ENCODE assay signal across 8 cellular contexts in genomic region chr16:27426423-27427408, GRCh38. TPM values are rescaled to one million over a fixed set of nuclear protein-coding genes. Genes with fewer than 3 reads are reported as not detected.
A peak's percentile ranks its signal among the peaks of the same experiment; 100 is the strongest.
DNase-seq lines count a peak whose midpoint lies in the region; ATAC-seq, FAIRE-seq and TF ChIP-seq lines count a peak whose summit lies in the region.

No MANE protein-coding gene starts in this region.

- TF ChIP-seq CTCF in DOHH2 (IDR thresholded peaks at IDR 0.05; ENCODE audit: low read depth, low read length, poor library complexity, severe bottlenecking) (peak; percentile 49), kidney (IDR thresholded peaks at IDR 0.05; ENCODE audit: borderline replicate concordance, extremely low read depth, insufficient read depth) (no peak)

- no peak for FAIRE-seq in kidney (lab: Jason Lieb, UNC)

- H3K36me3 ChIP-seq in DOHH2 (ENCODE audit: control insufficient read depth, low read length) (peaks cover 60% of the 10 kb centered on the region), kidney (ENCODE audit: control insufficient read depth in 1 of 2, insufficient read depth in 2 of 2, low read length in 2 of 2) (no peaks in the 10 kb centered on the region)

- H3K4me3 ChIP-seq in DOHH2 (ENCODE audit: low read length) (peak overlapping the region; percentile 84), kidney (ENCODE audit: low read length in 2 of 2) (no peak overlapping the region)

- ATAC-seq in GM19438 (IDR thresholded peaks at IDR 0.05; ENCODE audit: low read depth, unreplicated experiment) (peak; percentile 53), HG03432 (IDR thresholded peaks at IDR 0.05; ENCODE audit: unreplicated experiment) (peak; percentile 77)

- H3F3A ChIP-seq in DOHH2 (ENCODE audit: control insufficient read depth, insufficient read depth) = peaks cover 17% of the 10 kb centered on the region

- H3K9me3 ChIP-seq in DOHH2 (ENCODE audit: control insufficient read depth, insufficient read depth, low read length) = peaks cover 13% of the 10 kb centered on the region
- H3K9me3 ChIP-seq in kidney (ENCODE audit: control insufficient read depth in 1 of 2, low read length in 2 of 2) = peaks cover 4 to 14% of the 10 kb centered on the region in 2 donors

- H3K9me2 ChIP-seq in DOHH2 (replicated peaks; ENCODE audit: control insufficient read depth, low read length) = no peaks in the 10 kb centered on the region

- no peaks in the 10 kb centered on the region for H3K27me3 ChIP-seq in DOHH2 (ENCODE audit: control insufficient read depth, low read length)

- peaks cover 84% of the 10 kb centered on the region for H3K4me1 ChIP-seq in DOHH2 (ENCODE audit: control insufficient read depth, low read length)
- H3K4me1 ChIP-seq in kidney (ENCODE audit: control insufficient read depth in 1 of 2, insufficient read depth in 1 of 2, low read depth in 1 of 2, low read length in 2 of 2) = no peaks in the 10 kb centered on the region

- H3K4me2 ChIP-seq in DOHH2 (ENCODE audit: low read length) = peak overlapping the region; percentile 90

- no peak overlapping the region for H3K9ac ChIP-seq in kidney (ENCODE audit: low read length in 2 of 2)

- DNase-seq in RPMI7951 (ENCODE audit: low read depth) (peak; percentile 93), iPS-NIHi11 (ENCODE audit: low spot score) (peak; percentile 69), kidney (no peak)
- DNase-seq in activated T-helper 9 cell treated with anti-CD3 and anti-CD28 coated beads, Interleukin-2, amount 50 U/mL, for 16 hours (ENCODE audit: low read depth) = peak; percentile 60
- DNase-seq in stimulated activated CD8-positive, alpha-beta memory T cell treated with anti-CD3 and anti-CD28 coated beads, Interleukin-2, amount 100 ng/mL, for 1 hour (ENCODE audit: low read depth in 2 of 2) = peak; percentile 56 to 58

- peaks cover 3% of the 10 kb centered on the region; the same call in 1 of the 2 replicates for H4K20me1 ChIP-seq in DOHH2 (ENCODE audit: control insufficient read depth, insufficient read depth, low read depth, low read length)

- H3K27ac ChIP-seq in DOHH2 (ENCODE audit: low read depth, low read length) = peak overlapping the region; percentile 95
- no peak overlapping the region for H3K27ac ChIP-seq in kidney (ENCODE audit: low read depth in 2 of 2, low read length in 2 of 2)

- intact Hi-C loops in kidney (cut with DNase I) = no loop called here

- peaks cover 37% of the 10 kb centered on the region for H3K79me2 ChIP-seq in DOHH2 (ENCODE audit: control insufficient read depth, low read length)

RNA-seq across cellular contexts. Expression of gene IL21R, which starts 24.7 kb away (rescaled TPM):
- 1.1 and 2.1 TPM in 2 replicates for total RNA-seq in RPMI7951 (2014; rRNA removed; shearing (Covaris generic))
- 3.0 TPM for total RNA-seq in kidney
- polyA plus RNA-seq in kidney (ENCODE audit: insufficient read depth, low read depth, low replicate concordance) = 0.65 TPM
